In genomic region chr12:113463746-113464743, GRCh38 we compare ENCODE assay signal across 12 cellular contexts. TPM values are rescaled to one million over a fixed set of nuclear protein-coding genes. Genes with fewer than 3 reads are reported as not detected.
DNase-seq lines count a peak whose midpoint lies in the region; ATAC-seq, FAIRE-seq and TF ChIP-seq lines count a peak whose summit lies in the region.
"Had no signal": no experiment of that assay in that cellular context is flagged by ENCODE, and none has a peak within 500 bp of the region (broad histone marks: within the 10 kb centered on the region; RNA-seq: fewer than 3 reads in every experiment).

No MANE protein-coding gene starts in this region.

- no peak for ATAC-seq in GM18498 (IDR thresholded peaks at IDR 0.05; ENCODE audit: unreplicated experiment)

- H4K20me1 ChIP-seq in astrocyte (ENCODE audit: insufficient read depth, low read length) = peaks cover 5% of the 10 kb centered on the region

- no peak overlapping the region for H3K9ac ChIP-seq in astrocyte (ENCODE audit: low read length)

- H3K4me2 ChIP-seq in astrocyte (ENCODE audit: low read length) = peak overlapping the region; percentile 46

- no peaks in the 10 kb centered on the region for H3K36me3 ChIP-seq in ACC112 (ENCODE audit: insufficient read depth, low read length)
- H3K36me3 ChIP-seq in astrocyte (ENCODE audit: insufficient read depth, low read length) = no peaks in the 10 kb centered on the region
- H3K36me3 ChIP-seq: thyroid gland had no signal

- H3K4me1 ChIP-seq in ACC112 (ENCODE audit: control insufficient read depth, insufficient read depth, low read length, unreplicated experiment) (no peaks in the 10 kb centered on the region), astrocyte (ENCODE audit: insufficient read depth, low read length) (peaks cover 3% of the 10 kb centered on the region)

- H3K27me3 Mint-ChIP-seq in astrocyte (ENCODE audit: low read depth, unreplicated experiment) (peaks cover 68% of the 10 kb centered on the region), mesothelial cell of epicardium (ENCODE audit: low read depth) (peaks cover 94% of the 10 kb centered on the region)

- peak overlapping the region; percentile 78 for H3K27ac Mint-ChIP-seq in astrocyte (ENCODE audit: unreplicated experiment)
- no peak overlapping the region for H3K27ac Mint-ChIP-seq in mesothelial cell of epicardium

- TF ChIP-seq POLR2A in GM12891 (IDR thresholded peaks at IDR 0.05; ENCODE audit: low read depth, low read length) = no peak

- H3K4me3 ChIP-seq in ACC112 (ENCODE audit: low read depth, low read length) (peak overlapping the region; percentile 30), astrocyte (ENCODE audit: insufficient read depth, low read depth, low read length) (no peak overlapping the region)

- no peak overlapping the region for H3K27ac ChIP-seq in ACC112 (ENCODE audit: low read depth, low read length)
- no peak overlapping the region for H3K27ac ChIP-seq in astrocyte (ENCODE audit: low read depth, low read length)
- H3K27ac ChIP-seq: thyroid gland had no signal

- H3K9me3 Mint-ChIP-seq in astrocyte (ENCODE audit: unreplicated experiment) (peaks cover 9% of the 10 kb centered on the region), mesothelial cell of epicardium (no peaks in the 10 kb centered on the region)

- no peak overlapping the region for H3K4me3 Mint-ChIP-seq in astrocyte (ENCODE audit: unreplicated experiment)
- peak overlapping the region; percentile 7 for H3K4me3 Mint-ChIP-seq in mesothelial cell of epicardium

- no peaks in the 10 kb centered on the region for H3K79me2 ChIP-seq in ACC112 (ENCODE audit: control insufficient read depth, insufficient read depth, low read length, unreplicated experiment)
- no peaks in the 10 kb centered on the region for H3K79me2 ChIP-seq in astrocyte (ENCODE audit: insufficient read depth, low read length)

- H3K4me1 Mint-ChIP-seq in astrocyte (ENCODE audit: low read depth, unreplicated experiment) (peaks cover 2% of the 10 kb centered on the region), mesothelial cell of epicardium (peaks cover 27% of the 10 kb centered on the region)

- H3K9me3 ChIP-seq in astrocyte (ENCODE audit: insufficient read depth, low read depth, low read length) = peaks cover 5% of the 10 kb centered on the region
- H3K9me3 ChIP-seq: thyroid gland had no signal

- H3K27me3 ChIP-seq in ACC112 (ENCODE audit: insufficient read depth, low read length) (peaks cover 81% of the 10 kb centered on the region), astrocyte (ENCODE audit: insufficient read depth, low read length) (peaks cover 85% of the 10 kb centered on the region)

- no peak overlapping the region for H2AFZ ChIP-seq in ACC112 (ENCODE audit: low read length, unreplicated experiment)
- H2AFZ ChIP-seq in astrocyte (ENCODE audit: low read depth, low read length) = no peak overlapping the region

- TF ChIP-seq CTCF in astrocyte (IDR thresholded peaks at IDR 0.05; ENCODE audit: insufficient read depth, low read depth, low read length) (no peak), mesothelial cell of epicardium (IDR thresholded peaks at IDR 0.05; ENCODE audit: unreplicated experiment) (no peak)

- H3K36me3 Mint-ChIP-seq in astrocyte (ENCODE audit: low read depth, unreplicated experiment) = peaks cover 5% of the 10 kb centered on the region
- H3K36me3 Mint-ChIP-seq in mesothelial cell of epicardium = no peaks in the 10 kb centered on the region

- FAIRE-seq in GM12891 (lab: Jason Lieb, UNC) (no peak), astrocyte (lab: Jason Lieb, UNC) (no peak)
- FAIRE-seq: islet of Langerhans had no signal

- DNase-seq in GM12891 (ENCODE audit: insufficient read length, low spot score) = peak; percentile 25
- no peak for DNase-seq in astrocyte (ENCODE audit: low read depth)
- no peak for DNase-seq in mesothelial cell of epicardium (ENCODE audit: low spot score in 2 of 2, unreplicated experiment in 2 of 2)
- no peak for DNase-seq in activated gamma-delta T cell treated with Interleukin-2 at 50 U/mL for 16 hours
- DNase-seq in stimulated activated CD4-positive, alpha-beta T cell treated with anti-CD3 and anti-CD28 coated beads, Interleukin-4, amount 100 ng/mL, for 4 hours = no peak
- no peak for DNase-seq in dedifferentiated amniotic fluid mesenchymal stem cell (ENCODE audit: extremely low spot score)
- DNase-seq: activated CD4-positive, alpha-beta T cell treated with anti-CD3 and anti-CD28 coated beads for 48 hours had no signal

TF ChIP-seq in GM12891, 5 proteins besides CTCF, POLR2A, EP300 and RAD21:
- TF ChIP-seq POLR2AphosphoS5 (IDR thresholded peaks at IDR 0.05; ENCODE audit: low read depth, low read length) = no peak

RNA-seq across cellular contexts. Expression of gene LHX5, which starts 7.6 kb away (rescaled TPM):
- polyA plus RNA-seq in GM12891 (2012; ENCODE audit: low read depth, missing spikeins) = not detected
- total RNA-seq in astrocyte (0.25 TPM in 1 of 2 replicates, not detected in the other), mesothelial cell of epicardium (not detected in 3 replicates)
- total RNA-seq: OCI-LY7 had no signal

RNA-seq across cellular contexts. Expression of gene SDSL, which starts 41.9 kb away (rescaled TPM):
- polyA plus RNA-seq in GM12891 (2012; ENCODE audit: low read depth, missing spikeins) = 4.1 TPM
- total RNA-seq in astrocyte (9.5 and 10.5 TPM in 2 replicates), mesothelial cell of epicardium (9.5 to 12.9 TPM (median 11.6 TPM) in 3 replicates)
- total RNA-seq: OCI-LY7 had no signal
